Comparison of ENCODE assay signal across 1 cellular context in genomic region chr6:56843476-56844349, GRCh38.
TF ChIP-seq lines count a peak whose summit lies in the region.

No MANE protein-coding gene starts in this region.

TF ChIP-seq in GM12878, 131 proteins besides CTCF, POLR2A, EP300 and RAD21 (continued from another document and continues in another):
- TF ChIP-seq TCF3 (IDR thresholded peaks at IDR 0.05; ENCODE audit: borderline replicate concordance, insufficient read depth, low read depth, low read length) = peak; percentile 83
- no peak for TF ChIP-seq STAT1 (conservative IDR thresholded peaks at IDR 0.05)
- no peak for TF ChIP-seq CREM (IDR thresholded peaks at IDR 0.05; ENCODE audit: low read depth)
- peak; percentile 73 for TF ChIP-seq LARP7 (IDR thresholded peaks at IDR 0.05)
- TF ChIP-seq TCF12 (IDR thresholded peaks at IDR 0.05; ENCODE audit: low read depth, low read length) = peak; percentile 49
- no peak for TF ChIP-seq JUNB (IDR thresholded peaks at IDR 0.05)
- TF ChIP-seq PKNOX1 (IDR thresholded peaks at IDR 0.05) = peak; percentile 67; the same call in 1 of the 2 replicates
- TF ChIP-seq NR2F1 (conservative IDR thresholded peaks at IDR 0.05) = peak; percentile 65
- TF ChIP-seq MXI1 (IDR thresholded peaks at IDR 0.05; ENCODE audit: low read depth, low read length) = 0 out of 2 replicates have a peak, but pooled peaks have one; percentile 43
- peak; percentile 34 for TF ChIP-seq MEF2B (IDR thresholded peaks at IDR 0.05; ENCODE audit: partially characterized antibody, poor library complexity, severe bottlenecking)
- TF ChIP-seq POU2F2 (IDR thresholded peaks at IDR 0.05; ENCODE audit: borderline replicate concordance, low read depth, low read length) = peak; percentile 28; the same call in 2 of the 3 replicates
- TF ChIP-seq ATF3 (IDR thresholded peaks at IDR 0.05; ENCODE audit: borderline replicate concordance, extremely low read depth, low read depth, low read length) = no peak
- TF ChIP-seq E2F8 (IDR thresholded peaks at IDR 0.05; ENCODE audit: low read depth, partially characterized antibody) = no peak
- no peak; the same call in 1 of the 2 replicates for TF ChIP-seq DPF2 (IDR thresholded peaks at IDR 0.05)
- no peak for TF ChIP-seq NFXL1 (IDR thresholded peaks at IDR 0.05; ENCODE audit: borderline replicate concordance)
- TF ChIP-seq MTA3 (IDR thresholded peaks at IDR 0.05; ENCODE audit: borderline replicate concordance, low read length) = no peak
- no peak for TF ChIP-seq ETV6 (conservative IDR thresholded peaks at IDR 0.05 in 1 of 2, IDR thresholded peaks at IDR 0.05 in 1 of 2; ENCODE audit: borderline replicate concordance in 1 of 2, low read depth in 1 of 2)
- TF ChIP-seq RUNX3 (IDR thresholded peaks at IDR 0.05; ENCODE audit: low read length) = peak; percentile 70
- TF ChIP-seq ELK1 (IDR thresholded peaks at IDR 0.05; ENCODE audit: low read depth, low read length) = no peak
- peak; percentile 43; the same call in 1 of the 2 replicates for TF ChIP-seq RELB (IDR thresholded peaks at IDR 0.05; ENCODE audit: low read depth)
- TF ChIP-seq BCL11A (IDR thresholded peaks at IDR 0.05; ENCODE audit: low read depth, low read length) = no peak
- peak; percentile 81 for TF ChIP-seq IKZF1 (conservative IDR thresholded peaks at IDR 0.05)
- no peak for TF ChIP-seq NFIC (IDR thresholded peaks at IDR 0.05; ENCODE audit: low read depth, low read length)
- no peak for TF ChIP-seq ZZZ3 (IDR thresholded peaks at IDR 0.05; ENCODE audit: control insufficient read depth, insufficient read length, low read depth)
- peak; percentile 64 for TF ChIP-seq KLF5 (IDR thresholded peaks at IDR 0.05; ENCODE audit: partially characterized antibody)
- no peak for TF ChIP-seq KAT2A (conservative IDR thresholded peaks at IDR 0.05; ENCODE audit: control insufficient read depth, low read depth, low read length)
- TF ChIP-seq ZBTB40 (IDR thresholded peaks at IDR 0.05; ENCODE audit: borderline replicate concordance) = no peak
- TF ChIP-seq POLR2AphosphoS5 (IDR thresholded peaks at IDR 0.05; ENCODE audit: low read length) = peak; percentile 55
- no peak for TF ChIP-seq MLLT1 (IDR thresholded peaks at IDR 0.05)
- TF ChIP-seq CREB1 (IDR thresholded peaks at IDR 0.05; ENCODE audit: low read depth) = peak; percentile 49; the same call in 1 of the 2 replicates
- TF ChIP-seq NKRF (conservative IDR thresholded peaks at IDR 0.05) = peak; percentile 33; the same call in 1 of the 2 replicates
- 0 out of 2 replicates have a peak, but pooled peaks have one; percentile 32 for TF ChIP-seq CBX5 (IDR thresholded peaks at IDR 0.05; ENCODE audit: low read depth)
- TF ChIP-seq PAX5 (IDR thresholded peaks at IDR 0.05; ENCODE audit: borderline replicate concordance, low read depth, low read length) = 0 out of 2 replicates have a peak, but pooled peaks have one; percentile 9
- TF ChIP-seq SIN3A (IDR thresholded peaks at IDR 0.05; ENCODE audit: low read depth, low read length) = 0 out of 2 replicates have a peak, but pooled peaks have one; percentile 33
- TF ChIP-seq SREBF2 (IDR thresholded peaks at IDR 0.05; ENCODE audit: low read length) = no peak
- TF ChIP-seq EZH2 (IDR thresholded peaks at IDR 0.05; ENCODE audit: borderline replicate concordance, control insufficient read depth, low read depth, low read length) = no peak
- no peak for TF ChIP-seq BMI1 (IDR thresholded peaks at IDR 0.05; ENCODE audit: borderline replicate concordance)
- TF ChIP-seq CEBPZ (IDR thresholded peaks at IDR 0.05; ENCODE audit: low read depth, low read length) = no peak
